Comparison of ENCODE assay signal across 8 cellular contexts in genomic region chr2:201642579-201643215, GRCh38. TPM values are rescaled to one million over a fixed set of nuclear protein-coding genes. Genes with fewer than 3 reads are reported as not detected.
DNase-seq lines count a peak whose midpoint lies in the region; ATAC-seq and TF ChIP-seq lines count a peak whose summit lies in the region.

No MANE protein-coding gene starts in this region.

- TF ChIP-seq CTCF in BE2C (IDR thresholded peaks at IDR 0.05; ENCODE audit: low read depth, low read length) = no peak

- H3K27me3 Mint-ChIP-seq in memory B cell = peaks cover 2% of the 10 kb centered on the region

- ATAC-seq in HG03432 (IDR thresholded peaks at IDR 0.05; ENCODE audit: unreplicated experiment) (peak; percentile 86), memory B cell (ENCODE audit: low read depth) (peak; percentile 88)

- H3K9me3 Mint-ChIP-seq in memory B cell = no peaks in the 10 kb centered on the region

- H3K4me1 Mint-ChIP-seq in memory B cell = peaks cover 7% of the 10 kb centered on the region

- no peaks in the 10 kb centered on the region; the same call in 1 of the 2 replicates for H3K4me1 ChIP-seq in BE2C

- peak overlapping the region; percentile 99 for H3K4me3 Mint-ChIP-seq in memory B cell

- peak overlapping the region; percentile 98 for H3K27ac Mint-ChIP-seq in memory B cell

- DNase-seq in BE2C (peak; percentile 91), NCI-H748 treated with DMSO at 0.1 percent for 48 hours (lab: John Stamatoyannopoulos, UW) (peak; percentile 89), memory B cell (ENCODE audit: low spot score in 2 of 2) (peak; percentile 88 to 95)
- peak; percentile 30 to 81 for DNase-seq in activated CD8-positive, alpha-beta memory T cell treated with anti-CD3 and anti-CD28 coated beads for 1 hour (ENCODE audit: extremely low read depth in 1 of 2, low read depth in 1 of 2)
- DNase-seq in effector CD8-positive, alpha-beta T cell (lab: John Stamatoyannopoulos, UW) = peak; percentile 78
- peak; percentile 68 for DNase-seq in stimulated activated CD8-positive, alpha-beta memory T cell treated with anti-CD3 and anti-CD28 coated beads, Interleukin-12 subunit alpha, Interleukin-12 subunit beta, amount 100 ng/mL, for 1 hour (ENCODE audit: low read depth)

- H3K27me3 ChIP-seq in BE2C = no peaks in the 10 kb centered on the region

- H3K4me3 ChIP-seq in BE2C (ENCODE audit: low read depth, low read length) = peak overlapping the region; percentile 71

- H3K9me3 ChIP-seq in BE2C = no peaks in the 10 kb centered on the region

- peaks cover 9% of the 10 kb centered on the region for H3K36me3 ChIP-seq in BE2C

- peak; percentile 77 for TF ChIP-seq POLR2A in GM19193 (IDR thresholded peaks at IDR 0.05; ENCODE audit: extremely low read depth, insufficient read depth, insufficient read length)

- H3K36me3 Mint-ChIP-seq in memory B cell = no peaks in the 10 kb centered on the region

RNA-seq across cellular contexts. Expression of gene TMEM237, which starts 0.6 kb away (rescaled TPM):
- polyA plus RNA-seq in BE2C (2012; ENCODE audit: insufficient read depth, insufficient read length, low read depth) = 15.5 TPM

RNA-seq across cellular contexts. Expression of gene MPP4, which starts 55.7 kb away (rescaled TPM):
- polyA plus RNA-seq in BE2C (2012; ENCODE audit: insufficient read depth, insufficient read length, low read depth) = not detected

Comparison
In these comparisons a context has a peak if more than half of its experiments do, and no peak if none do; other contexts are left out.
1. Peak in every context shown above with its lines: DNase-seq, ATAC-seq and H3K4me3 ChIP-seq.